In the genomic region with DNA sequence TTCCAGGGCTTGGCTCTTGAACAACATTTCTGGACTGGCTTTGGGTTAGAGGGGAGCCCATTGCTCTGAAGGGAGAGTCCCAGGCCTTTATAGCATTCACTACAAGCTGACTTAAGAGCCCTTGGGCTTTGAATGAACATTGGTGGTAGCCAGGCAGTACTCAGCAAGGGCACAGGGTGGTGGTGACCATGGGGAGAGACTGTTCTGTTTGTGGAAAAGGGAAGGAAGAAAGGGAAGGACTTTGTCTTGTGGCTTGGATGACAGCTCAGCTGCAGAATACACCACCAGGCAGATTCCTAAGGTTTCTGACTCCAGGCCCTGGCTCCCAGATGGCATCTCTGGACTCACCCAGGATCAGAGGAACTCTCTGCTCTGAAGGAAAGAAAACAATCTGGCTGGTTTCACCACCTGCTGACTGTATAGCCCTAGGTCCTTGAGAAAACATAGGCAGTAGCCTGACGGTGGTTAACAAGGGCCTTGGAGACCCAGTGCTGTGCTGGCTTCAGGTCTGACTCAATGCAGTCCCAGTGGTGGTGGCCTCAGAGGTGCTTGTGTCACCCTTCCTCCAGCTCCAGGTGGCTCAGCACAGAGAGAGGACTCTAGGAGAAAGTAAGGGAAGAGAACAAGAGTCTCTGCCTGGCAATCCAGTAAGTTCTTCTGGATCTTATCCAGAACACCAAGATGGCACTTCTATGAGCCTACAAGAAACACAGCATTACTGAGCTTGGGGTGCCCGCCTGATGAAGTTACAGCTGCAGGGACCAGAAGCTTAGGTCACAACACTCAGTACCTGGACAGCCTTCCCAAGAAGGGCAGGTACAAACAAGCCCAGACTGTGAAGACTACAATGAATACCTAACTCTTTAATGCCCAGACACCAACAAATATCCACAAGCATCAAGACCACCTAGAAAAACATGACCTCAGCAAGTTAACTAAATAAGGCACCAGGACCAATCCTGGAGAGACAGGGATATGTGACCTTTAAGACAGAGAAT, we compare ENCODE assay signal across 1 cellular context.
TF ChIP-seq lines count a peak whose summit lies in the region.

No MANE protein-coding gene starts in this region.

TF ChIP-seq in HepG2, 621 proteins besides CTCF, POLR2A, EP300 and RAD21:
- TF ChIP-seq MATR3 (CRISPR knock-in tag; IDR thresholded peaks at IDR 0.05) = no peak
- no peak for TF ChIP-seq SP2 (CRISPR knock-in tag; IDR thresholded peaks at IDR 0.05)
- TF ChIP-seq NCOR1 (IDR thresholded peaks at IDR 0.05; ENCODE audit: borderline replicate concordance, low read length) = no peak
- no peak for TF ChIP-seq SOX6 (IDR thresholded peaks at IDR 0.05)
- no peak for TF ChIP-seq SOX6 (CRISPR knock-in tag; IDR thresholded peaks at IDR 0.05)
- no peak for TF ChIP-seq GTF2F1 (IDR thresholded peaks at IDR 0.05; ENCODE audit: low read length)
- TF ChIP-seq THYN1 (CRISPR knock-in tag; IDR thresholded peaks at IDR 0.05; ENCODE audit: borderline replicate concordance, low read depth) = no peak
- TF ChIP-seq, protein P1, sequence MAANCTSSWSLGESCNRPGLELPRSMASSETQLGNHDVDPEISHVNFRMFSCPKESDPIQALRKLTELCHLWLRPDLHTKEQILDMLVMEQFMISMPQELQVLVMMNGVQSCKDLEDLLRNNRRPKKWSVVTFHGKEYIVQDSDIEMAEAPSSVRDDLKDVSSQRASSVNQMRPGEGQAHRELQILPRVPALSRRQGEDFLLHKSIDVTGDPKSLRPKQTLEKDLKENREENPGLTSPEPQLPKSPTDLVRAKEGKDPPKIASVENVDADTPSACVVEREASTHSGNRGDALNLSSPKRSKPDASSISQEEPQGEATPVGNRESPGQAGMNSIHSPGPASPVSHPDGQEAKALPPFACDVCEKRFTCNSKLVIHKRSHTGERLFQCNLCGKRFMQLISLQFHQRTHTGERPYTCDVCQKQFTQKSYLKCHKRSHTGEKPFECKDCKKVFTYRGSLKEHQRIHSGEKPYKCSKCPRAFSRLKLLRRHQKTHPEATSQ (CRISPR knock-in tag; IDR thresholded peaks at IDR 0.05; ENCODE audit: borderline replicate concordance) = no peak
- no peak for TF ChIP-seq NR2C2 (CRISPR knock-in tag; IDR thresholded peaks at IDR 0.05; ENCODE audit: borderline replicate concordance)
- TF ChIP-seq, protein P2, sequence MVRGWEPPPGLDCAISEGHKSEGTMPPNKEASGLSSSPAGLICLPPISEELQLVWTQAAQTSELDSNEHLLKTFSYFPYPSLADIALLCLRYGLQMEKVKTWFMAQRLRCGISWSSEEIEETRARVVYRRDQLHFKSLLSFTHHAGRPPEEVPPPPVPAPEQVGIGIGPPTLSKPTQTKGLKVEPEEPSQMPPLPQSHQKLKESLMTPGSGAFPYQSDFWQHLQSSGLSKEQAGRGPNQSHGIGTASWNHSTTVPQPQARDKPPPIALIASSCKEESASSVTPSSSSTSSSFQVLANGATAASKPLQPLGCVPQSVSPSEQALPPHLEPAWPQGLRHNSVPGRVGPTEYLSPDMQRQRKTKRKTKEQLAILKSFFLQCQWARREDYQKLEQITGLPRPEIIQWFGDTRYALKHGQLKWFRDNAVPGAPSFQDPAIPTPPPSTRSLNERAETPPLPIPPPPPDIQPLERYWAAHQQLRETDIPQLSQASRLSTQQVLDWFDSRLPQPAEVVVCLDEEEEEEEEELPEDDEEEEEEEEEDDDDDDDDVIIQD (CRISPR knock-in tag; IDR thresholded peaks at IDR 0.05; ENCODE audit: low read depth) = no peak
- TF ChIP-seq NFE2L1 (CRISPR knock-in tag; IDR thresholded peaks at IDR 0.05; ENCODE audit: borderline replicate concordance) = no peak
- TF ChIP-seq, protein P3, sequence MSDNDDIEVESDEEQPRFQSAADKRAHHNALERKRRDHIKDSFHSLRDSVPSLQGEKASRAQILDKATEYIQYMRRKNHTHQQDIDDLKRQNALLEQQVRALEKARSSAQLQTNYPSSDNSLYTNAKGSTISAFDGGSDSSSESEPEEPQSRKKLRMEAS (IDR thresholded peaks at IDR 0.05) = no peak
- TF ChIP-seq ZNF776 (CRISPR knock-in tag; IDR thresholded peaks at IDR 0.05) = no peak
- no peak for TF ChIP-seq ZNF614 (CRISPR knock-in tag; IDR thresholded peaks at IDR 0.05; ENCODE audit: borderline replicate concordance)
- TF ChIP-seq, protein P4, sequence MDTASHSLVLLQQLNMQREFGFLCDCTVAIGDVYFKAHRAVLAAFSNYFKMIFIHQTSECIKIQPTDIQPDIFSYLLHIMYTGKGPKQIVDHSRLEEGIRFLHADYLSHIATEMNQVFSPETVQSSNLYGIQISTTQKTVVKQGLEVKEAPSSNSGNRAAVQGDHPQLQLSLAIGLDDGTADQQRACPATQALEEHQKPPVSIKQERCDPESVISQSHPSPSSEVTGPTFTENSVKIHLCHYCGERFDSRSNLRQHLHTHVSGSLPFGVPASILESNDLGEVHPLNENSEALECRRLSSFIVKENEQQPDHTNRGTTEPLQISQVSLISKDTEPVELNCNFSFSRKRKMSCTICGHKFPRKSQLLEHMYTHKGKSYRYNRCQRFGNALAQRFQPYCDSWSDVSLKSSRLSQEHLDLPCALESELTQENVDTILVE (CRISPR knock-in tag; IDR thresholded peaks at IDR 0.05) = no peak
- TF ChIP-seq HHEX (CRISPR knock-in tag; IDR thresholded peaks at IDR 0.05) = no peak
- TF ChIP-seq, protein P5, sequence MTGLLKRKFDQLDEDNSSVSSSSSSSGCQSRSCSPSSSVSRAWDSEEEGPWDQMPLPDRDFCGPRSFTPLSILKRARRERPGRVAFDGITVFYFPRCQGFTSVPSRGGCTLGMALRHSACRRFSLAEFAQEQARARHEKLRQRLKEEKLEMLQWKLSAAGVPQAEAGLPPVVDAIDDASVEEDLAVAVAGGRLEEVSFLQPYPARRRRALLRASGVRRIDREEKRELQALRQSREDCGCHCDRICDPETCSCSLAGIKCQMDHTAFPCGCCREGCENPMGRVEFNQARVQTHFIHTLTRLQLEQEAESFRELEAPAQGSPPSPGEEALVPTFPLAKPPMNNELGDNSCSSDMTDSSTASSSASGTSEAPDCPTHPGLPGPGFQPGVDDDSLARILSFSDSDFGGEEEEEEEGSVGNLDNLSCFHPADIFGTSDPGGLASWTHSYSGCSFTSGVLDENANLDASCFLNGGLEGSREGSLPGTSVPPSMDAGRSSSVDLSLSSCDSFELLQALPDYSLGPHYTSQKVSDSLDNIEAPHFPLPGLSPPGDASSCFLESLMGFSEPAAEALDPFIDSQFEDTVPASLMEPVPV (CRISPR knock-in tag; IDR thresholded peaks at IDR 0.05) = no peak
